In the genomic region with DNA sequence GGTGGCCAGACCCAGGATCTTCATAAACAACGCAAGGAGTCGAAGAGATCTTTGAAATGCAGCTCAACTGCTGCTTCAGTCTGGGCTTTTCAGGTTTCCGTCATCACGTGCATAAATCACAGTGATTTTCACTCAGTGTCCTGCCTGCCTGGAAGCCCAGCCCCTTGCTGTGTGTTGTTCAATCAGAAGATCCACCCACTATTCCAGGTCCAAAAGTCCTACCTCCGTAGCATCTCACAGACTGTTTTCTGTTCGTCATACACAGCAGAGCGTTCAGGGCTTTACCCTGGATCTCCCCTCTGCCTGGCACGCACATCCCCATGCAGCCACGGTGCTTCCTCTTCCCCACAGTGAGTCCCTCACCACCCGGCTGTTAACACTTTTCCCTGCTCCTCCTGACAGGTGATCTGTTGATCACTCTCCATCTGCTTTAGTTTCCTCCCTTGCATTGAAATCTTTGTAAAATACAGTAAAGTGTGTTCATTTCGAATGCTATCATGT, we compare ENCODE assay signal across 26 cellular contexts.
"Had no signal": no experiment of that assay in that cellular context is flagged by ENCODE, and none has a peak within 500 bp of the region (broad histone marks: within the 10 kb centered on the region; RNA-seq: fewer than 3 reads in every experiment).

No MANE protein-coding gene starts in this region.

- H3K36me3 Mint-ChIP-seq: activated CD4-positive, alpha-beta memory T cell treated with anti-CD3 and anti-CD28 coated beads for 36 hours; activated naive CD8-positive, alpha-beta T cell treated with anti-CD3 and anti-CD28 coated beads, Interleukin-2, amount 10 ng/mL, durations not matched to agents 7 days and 5 days; WTC11 had no signal

- H3K36me3 ChIP-seq: ascending aorta, cardiac muscle cell, SJCRH30 had no signal

- H3K27me3 ChIP-seq: ascending aorta, cardiac muscle cell had no signal

- H3K4me3 Mint-ChIP-seq: activated CD4-positive, alpha-beta memory T cell treated with anti-CD3 and anti-CD28 coated beads for 36 hours; activated naive CD4-positive, alpha-beta T cell treated with anti-CD3 and anti-CD28 coated beads for 36 hours; activated naive CD8-positive, alpha-beta T cell treated with anti-CD3 and anti-CD28 coated beads, Interleukin-2, amount 10 ng/mL, durations not matched to agents 7 days and 5 days; activated T-cell treated with anti-CD3 and anti-CD28 coated beads, Interleukin-2, amount 50 U/mL, for 4 hours; activated T-helper 1 cell treated with anti-CD3 and anti-CD28 coated beads, Interleukin-12 subunit alpha, Interleukin-12 subunit beta, Interleukin-2, Interleukin-4 antibody, amounts not matched to agents 30 ng/mL and 10 ng/mL and 1 ng/mL, durations not matched to agents 14 hours and 24 hours and 36 hours; WTC11 had no signal

- H3K9me3 Mint-ChIP-seq: activated CD4-positive, alpha-beta memory T cell treated with anti-CD3 and anti-CD28 coated beads for 36 hours; activated naive CD4-positive, alpha-beta T cell treated with anti-CD3 and anti-CD28 coated beads for 36 hours; activated naive CD8-positive, alpha-beta T cell treated with anti-CD3 and anti-CD28 coated beads, Interleukin-2, amount 10 ng/mL, durations not matched to agents 7 days and 5 days; activated T-cell treated with anti-CD3 and anti-CD28 coated beads, Interleukin-2, amount 50 U/mL, for 4 hours; activated T-helper 1 cell treated with anti-CD3 and anti-CD28 coated beads, Interleukin-12 subunit alpha, Interleukin-12 subunit beta, Interleukin-2, Interleukin-4 antibody, amounts not matched to agents 30 ng/mL and 10 ng/mL and 1 ng/mL, durations not matched to agents 14 hours and 24 hours and 36 hours had no signal

- H3K9me3 ChIP-seq: ascending aorta, SJCRH30 had no signal

- DNase-seq: activated CD4-positive, alpha-beta memory T cell treated with anti-CD3 and anti-CD28 coated beads for 36 hours; activated CD4-positive, alpha-beta T cell treated with anti-CD3 and anti-CD28 coated beads for 4 hours; activated CD4-positive, alpha-beta T cell treated with anti-CD3 and anti-CD28 coated beads, Interleukin-2, amount 50 U/mL, for 1 hour; activated CD8-positive, alpha-beta memory T cell treated with anti-CD3 and anti-CD28 coated beads, Interleukin-2, amount 50 U/mL, for 4 hours; activated gamma-delta T cell treated with Interleukin-2 at 50 U/mL for 16 hours; activated naive CD4-positive, alpha-beta T cell treated with anti-CD3 and anti-CD28 coated beads for 36 hours; activated naive CD8-positive, alpha-beta T cell treated with anti-CD3 and anti-CD28 coated beads, Interleukin-2, amount 10 ng/mL, durations not matched to agents 7 days and 5 days; activated T-cell treated with anti-CD3 and anti-CD28 coated beads for 4 hours; activated T-cell treated with anti-CD3 and anti-CD28 coated beads, Interleukin-2, amount 50 U/mL, for 4 hours; amygdala; IMR-90; NCI-H1092 treated with DMSO at 0.1 percent for 48 hours; NCI-H187 treated with DMSO at 0.1 percent for 48 hours; NCI-H2081; NCI-H226; NCI-H524 treated with DMSO at 0.1 percent for 48 hours; SHP77; SJCRH30 had no signal

- ATAC-seq: activated CD4-positive, CD25-positive, alpha-beta regulatory T cell treated with anti-CD3 and anti-CD28 coated beads, Interleukin-2, amount 50 U/mL, for 24 hours; activated T-cell treated with anti-CD3 and anti-CD28 coated beads, Interleukin-2, amount 50 U/mL, for 4 hours; K562; Panc1; WTC11 had no signal

- H3K27ac Mint-ChIP-seq: activated CD4-positive, alpha-beta memory T cell treated with anti-CD3 and anti-CD28 coated beads for 36 hours; activated naive CD4-positive, alpha-beta T cell treated with anti-CD3 and anti-CD28 coated beads for 36 hours; activated naive CD8-positive, alpha-beta T cell treated with anti-CD3 and anti-CD28 coated beads, Interleukin-2, amount 10 ng/mL, durations not matched to agents 7 days and 5 days; activated T-helper 1 cell treated with anti-CD3 and anti-CD28 coated beads, Interleukin-12 subunit alpha, Interleukin-12 subunit beta, Interleukin-2, Interleukin-4 antibody, amounts not matched to agents 30 ng/mL and 10 ng/mL and 1 ng/mL, durations not matched to agents 14 hours and 24 hours and 36 hours; WTC11 had no signal

- H3K4me3 ChIP-seq: ascending aorta, cardiac muscle cell, K562, SJCRH30, SK-N-MC had no signal

- H3K4me1 Mint-ChIP-seq: activated naive CD8-positive, alpha-beta T cell treated with anti-CD3 and anti-CD28 coated beads, Interleukin-2, amount 10 ng/mL, durations not matched to agents 7 days and 5 days had no signal

- H3K27ac ChIP-seq: ascending aorta, cardiac muscle cell, SJCRH30, SK-N-MC had no signal

- H3K4me1 ChIP-seq: ascending aorta, SJCRH30 had no signal
